ENCODE assay signal across 8 cellular contexts in the genomic region with DNA sequence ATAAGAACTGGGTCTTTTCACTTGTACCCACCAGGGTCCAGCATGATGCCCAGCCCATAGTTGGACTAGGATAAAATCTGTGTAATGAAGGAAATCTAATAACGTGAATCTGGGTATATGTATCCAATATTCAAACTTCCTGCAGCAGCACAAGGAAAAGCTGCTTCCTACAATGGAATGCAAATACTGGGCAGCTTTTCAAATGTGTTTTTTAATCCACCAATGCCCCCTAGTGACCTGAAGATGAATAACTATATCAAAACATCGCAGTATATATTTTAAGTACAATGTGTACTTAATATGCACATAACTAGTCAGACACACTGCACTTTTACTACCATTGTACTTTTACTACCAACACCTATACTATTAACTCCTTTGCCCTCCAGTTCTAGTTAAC. TPM values are rescaled to one million over a fixed set of nuclear protein-coding genes. Genes with fewer than 3 reads are reported as not detected.
DNase-seq lines count a peak whose midpoint lies in the region; ATAC-seq, FAIRE-seq and TF ChIP-seq lines count a peak whose summit lies in the region.

No MANE protein-coding gene starts in this region.

- peak; percentile 85 for FAIRE-seq in GM19239 (lab: Jason Lieb, UNC)

- peak overlapping the region; percentile 26 to 80 for H3K27ac ChIP-seq in left lung
- H3K27ac ChIP-seq in urinary bladder (ENCODE audit: low read depth): peak overlapping the region; percentile 32

- peaks cover 5 to 26% of the 10 kb centered on the region in 2 donors for H3K4me1 ChIP-seq in left lung
- H3K4me1 ChIP-seq in urinary bladder (ENCODE audit: insufficient read depth): no peaks in the 10 kb centered on the region

- H3K9me3 ChIP-seq in left lung: no peaks in the 10 kb centered on the region

- ATAC-seq in left lung (peak; percentile 81), HG02840 (IDR thresholded peaks at IDR 0.05; ENCODE audit: low FRiP score, unreplicated experiment) (no peak), HG02938 (IDR thresholded peaks at IDR 0.05; ENCODE audit: unreplicated experiment) (no peak)

- no peak overlapping the region for H3K4me3 ChIP-seq in AG09309 (ENCODE audit: control insufficient read depth, low read depth, low read length)
- no peak overlapping the region for H3K4me3 ChIP-seq in left lung
- H3K4me3 ChIP-seq in urinary bladder (ENCODE audit: low read depth, low read length): no peak overlapping the region

- 1% methylated on average over 2 of the region's 2 CpGs for WGBS in urinary bladder

- DNase-seq in AG09309 (ENCODE audit: low read depth): no peak
- no peak for DNase-seq in GM19239 (ENCODE audit: insufficient read length, low spot score)
- DNase-seq in NCI-H345 treated with DMSO at 0.1 percent for 48 hours (lab: John Stamatoyannopoulos, UW; ENCODE audit: unreplicated experiment): peak; percentile 1
- peak; percentile 53 for DNase-seq in cerebellum (ENCODE audit: low spot score)
- no peak for DNase-seq in left lung

- no peaks in the 10 kb centered on the region for H3K27me3 ChIP-seq in left lung

- H3K36me3 ChIP-seq in left lung: no peaks in the 10 kb centered on the region
- H3K36me3 ChIP-seq in urinary bladder (ENCODE audit: insufficient read depth): no peaks in the 10 kb centered on the region

- intact Hi-C loops in left lung (cut with DNase I): loop anchor here in 1 of 2 donors (5.0 to 10.0 kb wide), 3 partner anchors 120 to 208 kb away; a partner anchor contains a TSS

- TF ChIP-seq CTCF in AG09309 (IDR thresholded peaks at IDR 0.05; ENCODE audit: control insufficient read depth, insufficient read depth, low read depth, low read length, missing control alignments) (peak; percentile 42), left lung (IDR thresholded peaks at IDR 0.05) (peak; percentile 29 to 42)

RNA-seq across cellular contexts. Expression of a gene that starts 5.3 kb away (rescaled TPM):
- total RNA-seq in cerebellum (17.7 TPM), left lung (10 to 100 TPM; 20.1 to 23.1 TPM), urinary bladder (10.6 TPM)
- polyA plus RNA-seq in urinary bladder: 10.9 TPM

RNA-seq across cellular contexts. Expression of a gene that starts 5.4 kb away (rescaled TPM):
- total RNA-seq in cerebellum (0.27 TPM), left lung (not detected), urinary bladder (not detected)
- polyA plus RNA-seq in urinary bladder: 0.09 TPM

Comparison
In these comparisons a context has a peak if more than half of its experiments do, and no peak if none do; other contexts are left out.
1. DNase-seq: peak in NCI-H345 treated with DMSO at 0.1 percent for 48 hours (single experiment) and cerebellum (single experiment); none in AG09309 (single experiment), GM19239 (single experiment) and left lung (0 of 2).